3 cellular contexts compared by ENCODE assay signal in the genomic region with DNA sequence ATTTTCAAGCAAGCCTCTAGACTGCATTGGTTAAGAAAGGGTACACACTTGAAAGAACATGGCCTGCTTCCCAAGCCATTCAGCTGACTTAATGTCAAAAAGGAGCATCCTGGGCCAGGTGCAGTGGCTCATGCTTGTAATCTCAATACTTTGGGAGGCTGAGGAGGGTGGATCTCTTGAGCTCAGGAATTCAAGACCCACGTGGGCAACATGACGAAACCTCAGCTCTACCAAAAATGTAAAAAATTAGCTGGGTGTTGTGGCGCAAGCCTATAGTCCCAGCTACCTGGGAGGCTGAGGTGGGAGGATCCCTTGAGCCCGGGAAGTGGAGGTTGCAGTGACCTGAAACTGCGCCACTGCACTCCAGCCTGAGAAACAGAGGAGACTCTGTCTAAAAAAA.
TF ChIP-seq lines count a peak whose summit lies in the region.

No MANE protein-coding gene starts in this region.

TF ChIP-seq in SK-N-SH, 30 proteins besides CTCF, POLR2A, EP300 and RAD21:
- TF ChIP-seq POLR2AphosphoS5 (IDR thresholded peaks at IDR 0.05; ENCODE audit: low read depth, low read length): no peak
- TF ChIP-seq PBX3 (IDR thresholded peaks at IDR 0.05): no peak
- TF ChIP-seq SIN3A (IDR thresholded peaks at IDR 0.05; ENCODE audit: borderline replicate concordance, low read depth, low read length): no peak
- no peak for TF ChIP-seq EZH2phosphoT487 (IDR thresholded peaks at IDR 0.05; ENCODE audit: borderline replicate concordance, low read depth)
- TF ChIP-seq, protein P1, sequence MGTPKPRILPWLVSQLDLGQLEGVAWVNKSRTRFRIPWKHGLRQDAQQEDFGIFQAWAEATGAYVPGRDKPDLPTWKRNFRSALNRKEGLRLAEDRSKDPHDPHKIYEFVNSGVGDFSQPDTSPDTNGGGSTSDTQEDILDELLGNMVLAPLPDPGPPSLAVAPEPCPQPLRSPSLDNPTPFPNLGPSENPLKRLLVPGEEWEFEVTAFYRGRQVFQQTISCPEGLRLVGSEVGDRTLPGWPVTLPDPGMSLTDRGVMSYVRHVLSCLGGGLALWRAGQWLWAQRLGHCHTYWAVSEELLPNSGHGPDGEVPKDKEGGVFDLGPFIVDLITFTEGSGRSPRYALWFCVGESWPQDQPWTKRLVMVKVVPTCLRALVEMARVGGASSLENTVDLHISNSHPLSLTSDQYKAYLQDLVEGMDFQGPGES (IDR thresholded peaks at IDR 0.05; ENCODE audit: low read depth, low read length): no peak
- no peak for TF ChIP-seq JUND (IDR thresholded peaks at IDR 0.05)
- no peak for TF ChIP-seq YY1 (IDR thresholded peaks at IDR 0.05; ENCODE audit: low read depth)

TF ChIP-seq in SK-N-SH treated with all-trans-retinoic acid at 6 μM for 48 hours, 23 proteins besides CTCF, POLR2A, EP300 and RAD21:
- TF ChIP-seq TCF4 (CRISPR knock-in tag; IDR thresholded peaks at IDR 0.05; ENCODE audit: borderline replicate concordance) (no peak), PPARA (CRISPR knock-in tag; IDR thresholded peaks at IDR 0.05; ENCODE audit: borderline replicate concordance) (no peak), ZC3H10 (CRISPR knock-in tag; IDR thresholded peaks at IDR 0.05) (no peak), CSDC2 (CRISPR knock-in tag; IDR thresholded peaks at IDR 0.05) (no peak), RARB (CRISPR knock-in tag; IDR thresholded peaks at IDR 0.05) (no peak), PATZ1 (CRISPR knock-in tag; IDR thresholded peaks at IDR 0.05; ENCODE audit: borderline replicate concordance) (no peak), ZFP3 (CRISPR knock-in tag; IDR thresholded peaks at IDR 0.05) (no peak), ESRRG (CRISPR knock-in tag; IDR thresholded peaks at IDR 0.05) (no peak), BACH2 (CRISPR knock-in tag; IDR thresholded peaks at IDR 0.05; ENCODE audit: borderline replicate concordance) (no peak), POU6F1 (CRISPR knock-in tag; IDR thresholded peaks at IDR 0.05; ENCODE audit: borderline replicate concordance, low read depth) (no peak), ZNF70 (CRISPR knock-in tag; IDR thresholded peaks at IDR 0.05) (no peak), OSR1 (CRISPR knock-in tag; IDR thresholded peaks at IDR 0.05) (no peak), ISL1 (CRISPR knock-in tag; IDR thresholded peaks at IDR 0.05) (no peak), GLIS3 (CRISPR knock-in tag; IDR thresholded peaks at IDR 0.05) (no peak), TOX (CRISPR knock-in tag; IDR thresholded peaks at IDR 0.05; ENCODE audit: borderline replicate concordance) (no peak)
- TF ChIP-seq, protein P2, sequence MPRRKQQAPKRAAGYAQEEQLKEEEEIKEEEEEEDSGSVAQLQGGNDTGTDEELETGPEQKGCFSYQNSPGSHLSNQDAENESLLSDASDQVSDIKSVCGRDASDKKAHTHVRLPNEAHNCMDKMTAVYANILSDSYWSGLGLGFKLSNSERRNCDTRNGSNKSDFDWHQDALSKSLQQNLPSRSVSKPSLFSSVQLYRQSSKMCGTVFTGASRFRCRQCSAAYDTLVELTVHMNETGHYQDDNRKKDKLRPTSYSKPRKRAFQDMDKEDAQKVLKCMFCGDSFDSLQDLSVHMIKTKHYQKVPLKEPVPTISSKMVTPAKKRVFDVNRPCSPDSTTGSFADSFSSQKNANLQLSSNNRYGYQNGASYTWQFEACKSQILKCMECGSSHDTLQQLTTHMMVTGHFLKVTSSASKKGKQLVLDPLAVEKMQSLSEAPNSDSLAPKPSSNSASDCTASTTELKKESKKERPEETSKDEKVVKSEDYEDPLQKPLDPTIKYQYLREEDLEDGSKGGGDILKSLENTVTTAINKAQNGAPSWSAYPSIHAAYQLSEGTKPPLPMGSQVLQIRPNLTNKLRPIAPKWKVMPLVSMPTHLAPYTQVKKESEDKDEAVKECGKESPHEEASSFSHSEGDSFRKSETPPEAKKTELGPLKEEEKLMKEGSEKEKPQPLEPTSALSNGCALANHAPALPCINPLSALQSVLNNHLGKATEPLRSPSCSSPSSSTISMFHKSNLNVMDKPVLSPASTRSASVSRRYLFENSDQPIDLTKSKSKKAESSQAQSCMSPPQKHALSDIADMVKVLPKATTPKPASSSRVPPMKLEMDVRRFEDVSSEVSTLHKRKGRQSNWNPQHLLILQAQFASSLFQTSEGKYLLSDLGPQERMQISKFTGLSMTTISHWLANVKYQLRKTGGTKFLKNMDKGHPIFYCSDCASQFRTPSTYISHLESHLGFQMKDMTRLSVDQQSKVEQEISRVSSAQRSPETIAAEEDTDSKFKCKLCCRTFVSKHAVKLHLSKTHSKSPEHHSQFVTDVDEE (CRISPR knock-in tag; IDR thresholded peaks at IDR 0.05): no peak
TF ChIP-seq in SK-N-SH treated with all-trans-retinoic acid at 6 μM for 48 hours: peak in this region for 0.

TF ChIP-seq in endothelial cell of umbilical vein, 7 proteins besides CTCF, POLR2A, EP300 and RAD21:
- TF ChIP-seq, protein P3, sequence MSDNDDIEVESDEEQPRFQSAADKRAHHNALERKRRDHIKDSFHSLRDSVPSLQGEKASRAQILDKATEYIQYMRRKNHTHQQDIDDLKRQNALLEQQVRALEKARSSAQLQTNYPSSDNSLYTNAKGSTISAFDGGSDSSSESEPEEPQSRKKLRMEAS (IDR thresholded peaks at IDR 0.05; ENCODE audit: insufficient read depth, insufficient read length): no peak
- TF ChIP-seq EZH2 (IDR thresholded peaks at IDR 0.05; ENCODE audit: borderline replicate concordance, low read depth, low read length, severe bottlenecking): no peak
- no peak for TF ChIP-seq GATA2 (IDR thresholded peaks at IDR 0.05; ENCODE audit: insufficient read depth, insufficient read length, low read depth, low read length)
- no peak for TF ChIP-seq JUN (IDR thresholded peaks at IDR 0.05; ENCODE audit: borderline replicate concordance, insufficient read depth, insufficient read length, low read depth)
- TF ChIP-seq MYC (IDR thresholded peaks at IDR 0.05; ENCODE audit: low read depth, low read length): no peak
